Comparison of ENCODE assay signal across 12 cellular contexts in the genomic region with DNA sequence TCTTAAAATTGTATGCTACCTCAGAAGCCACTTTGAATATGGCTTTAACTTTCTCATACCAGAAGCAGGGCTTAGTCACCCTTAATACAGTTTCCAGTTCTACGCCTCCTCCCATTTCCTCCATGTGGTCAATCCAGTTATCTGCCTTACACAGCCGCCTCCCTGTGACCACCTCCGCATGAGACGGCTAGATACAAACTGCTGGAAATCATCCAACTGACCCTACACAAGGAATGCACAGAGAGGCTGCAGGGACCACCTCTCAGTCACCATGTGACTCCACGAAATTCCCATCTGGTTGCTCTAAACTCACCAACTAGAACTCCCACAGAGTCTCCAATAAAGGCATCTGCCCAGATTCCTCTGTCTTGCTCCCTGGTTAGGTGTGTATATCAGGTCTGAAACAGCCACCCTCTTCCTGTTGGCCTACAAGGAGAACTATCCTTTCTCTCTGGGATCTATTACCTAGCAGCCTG. TPM values are rescaled to one million over a fixed set of nuclear protein-coding genes. Genes with fewer than 3 reads are reported as not detected.
DNase-seq lines count a peak whose midpoint lies in the region; ATAC-seq and TF ChIP-seq lines count a peak whose summit lies in the region.
"Had no signal": no experiment of that assay in that cellular context is flagged by ENCODE, and none has a peak within 500 bp of the region (broad histone marks: within the 10 kb centered on the region; RNA-seq: fewer than 3 reads in every experiment).

No MANE protein-coding gene starts in this region.

- no peaks in the 10 kb centered on the region for H4K20me1 ChIP-seq in PC-3 (ENCODE audit: low read length)

- H3K4me3 ChIP-seq in NB4 (ENCODE audit: low read depth, low read length) (no peak overlapping the region), PC-3 (ENCODE audit: low read length) (no peak overlapping the region)

- H3K27me3 Mint-ChIP-seq in endothelial cell (ENCODE audit: unreplicated experiment), result peaks cover 3% of the 10 kb centered on the region
- H3K27me3 Mint-ChIP-seq in natural killer cell treated with Interleukin-12 subunit alpha and Interleukin-12 subunit beta and Interleukin-15 and Interleukin-18, amount 100 ng/mL, for 72 hours, result no peaks in the 10 kb centered on the region

- H3K27ac Mint-ChIP-seq in endothelial cell (ENCODE audit: unreplicated experiment), result no peak overlapping the region
- peak overlapping the region; percentile 74 to 78 for H3K27ac Mint-ChIP-seq in natural killer cell treated with Interleukin-12 subunit alpha and Interleukin-12 subunit beta and Interleukin-15 and Interleukin-18, amount 100 ng/mL, for 72 hours

- H3K4me1 ChIP-seq in PC-3 (ENCODE audit: insufficient read depth, low read length), result no peaks in the 10 kb centered on the region

- no peak overlapping the region for H3K4me2 ChIP-seq in PC-3 (ENCODE audit: low read length)

- no peak overlapping the region for H2AFZ ChIP-seq in PC-3 (ENCODE audit: low read length)

- no peak for TF ChIP-seq CTCF in NB4 (IDR thresholded peaks at IDR 0.05; ENCODE audit: low read depth, low read length)
- TF ChIP-seq CTCF in endothelial cell (IDR thresholded peaks at IDR 0.05; ENCODE audit: unreplicated experiment), result no peak
- TF ChIP-seq CTCF in PC-3 (conservative IDR thresholded peaks at IDR 0.05; ENCODE audit: low read depth, low read length), result no peak

- peak; percentile 56 to 58 for ATAC-seq in natural killer cell treated with Interleukin-12 subunit alpha and Interleukin-12 subunit beta and Interleukin-15 and Interleukin-18, amount 100 ng/mL, for 72 hours
- ATAC-seq in PC-3, result no peak

- H3K27me3 ChIP-seq in PC-3 (ENCODE audit: low read length), result no peaks in the 10 kb centered on the region

- peak overlapping the region; percentile 37 for H3K4me3 Mint-ChIP-seq in endothelial cell (ENCODE audit: unreplicated experiment)
- H3K4me3 Mint-ChIP-seq in natural killer cell treated with Interleukin-12 subunit alpha and Interleukin-12 subunit beta and Interleukin-15 and Interleukin-18, amount 100 ng/mL, for 72 hours, result peak overlapping the region; percentile 50

- peaks cover 11% of the 10 kb centered on the region for H3K4me1 Mint-ChIP-seq in endothelial cell (ENCODE audit: unreplicated experiment)
- H3K4me1 Mint-ChIP-seq in natural killer cell treated with Interleukin-12 subunit alpha and Interleukin-12 subunit beta and Interleukin-15 and Interleukin-18, amount 100 ng/mL, for 72 hours (ENCODE audit: low read depth in 2 of 2), result peaks cover 39 to 49% of the 10 kb centered on the region in 2 donors

- H3K9ac ChIP-seq in PC-3 (ENCODE audit: low read length), result no peak overlapping the region

- H3K36me3 ChIP-seq in PC-3 (ENCODE audit: low read depth, low read length), result peaks cover 83% of the 10 kb centered on the region

- H3K79me2 ChIP-seq in PC-3 (ENCODE audit: low read length), result peaks cover 47% of the 10 kb centered on the region

- CTCF ChIA-PET in PC-3 (lab: Charles Lee), result no interaction called here

- H3K9me3 ChIP-seq in PC-3 (ENCODE audit: low read length), result peaks cover 27% of the 10 kb centered on the region

- TF ChIP-seq POLR2A in NB4 (IDR thresholded peaks at IDR 0.05; ENCODE audit: extremely low read depth, insufficient read length), result no peak

- intact Hi-C loops in PC-3 (cut with micrococcal nuclease), result no loop called here

- POLR2A ChIA-PET in PC-3 (lab: Charles Lee; ENCODE audit: unreplicated experiment), result no interaction called here

- H3F3A ChIP-seq in PC-3 (ENCODE audit: low read length, unreplicated experiment), result no peaks in the 10 kb centered on the region

- no peaks in the 10 kb centered on the region for H3K9me2 ChIP-seq in PC-3 (replicated peaks; ENCODE audit: low read length)

- H3K27ac ChIP-seq in PC-3 (ENCODE audit: low read length), result no peak overlapping the region

- H3K9me3 Mint-ChIP-seq in endothelial cell (ENCODE audit: unreplicated experiment), result peaks cover 16% of the 10 kb centered on the region
- peaks cover 4% of the 10 kb centered on the region for H3K9me3 Mint-ChIP-seq in natural killer cell treated with Interleukin-12 subunit alpha and Interleukin-12 subunit beta and Interleukin-15 and Interleukin-18, amount 100 ng/mL, for 72 hours

- BruUV-seq in PC-3 (replicated peaks; lab: Mats Ljungman, UMichigan), result no TSS peak

- peaks cover 50% of the 10 kb centered on the region for H3K36me3 Mint-ChIP-seq in endothelial cell (ENCODE audit: low read depth, unreplicated experiment)
- peaks cover 17% of the 10 kb centered on the region for H3K36me3 Mint-ChIP-seq in natural killer cell treated with Interleukin-12 subunit alpha and Interleukin-12 subunit beta and Interleukin-15 and Interleukin-18, amount 100 ng/mL, for 72 hours

- DNase-seq in Daoy (ENCODE audit: low read depth) (peak; percentile 37), NB4 (ENCODE audit: low read depth) (peak; percentile 35), endothelial cell (ENCODE audit: low spot score) (no peak), NCI-H2171 treated with DMSO at 0.1 percent for 48 hours (lab: John Stamatoyannopoulos, UW) (no peak), COR-L47 (lab: John Stamatoyannopoulos, UW) (no peak), PC-3 (no peak)
- no peak for DNase-seq in natural killer cell treated with Interleukin-12 subunit alpha and Interleukin-12 subunit beta and Interleukin-15 and Interleukin-18, amount 100 ng/mL, for 72 hours (ENCODE audit: low spot score)
- DNase-seq in activated CD8-positive, alpha-beta memory T cell treated with anti-CD3 and anti-CD28 coated beads, Interleukin-2, amount 50 U/mL, for 48 hours, result no peak
- DNase-seq: aorta; NCI-H2081 treated with DMSO at 0.1 percent for 48 hours; posterior cingulate gyrus; stimulated activated CD4-positive, alpha-beta T cell treated with anti-CD3 and anti-CD28 coated beads, Interleukin-4, amount 100 ng/mL, for 4 hours had no signal

RNA-seq across cellular contexts. Expression of gene ZNF564, which starts 6.8 kb away (rescaled TPM):
- total RNA-seq in Daoy (2014; rRNA removed; shearing (Covaris generic)), result 3.1 and 6.5 TPM in 2 replicates
- total RNA-seq in endothelial cell (ENCODE audit: unreplicated experiment) (18.8 TPM), PC-3 (2014; rRNA removed) (3.8 and 6.0 TPM in 2 replicates)
- 10 to 100 TPM; 12.5 to 13.2 TPM for total RNA-seq in natural killer cell treated with Interleukin-12 subunit alpha and Interleukin-12 subunit beta and Interleukin-15 and Interleukin-18, amount 100 ng/mL, for 72 hours

RNA-seq across cellular contexts. Expression of gene ZNF709, which starts 59.8 kb away (rescaled TPM):
- total RNA-seq in Daoy (2014; rRNA removed; shearing (Covaris generic)), result 0.27 and 0.80 TPM in 2 replicates
- total RNA-seq in endothelial cell (ENCODE audit: unreplicated experiment) (6.6 TPM), PC-3 (2014; rRNA removed) (0.77 and 2.2 TPM in 2 replicates)
- 1 to 10 TPM; 1.3 to 1.6 TPM for total RNA-seq in natural killer cell treated with Interleukin-12 subunit alpha and Interleukin-12 subunit beta and Interleukin-15 and Interleukin-18, amount 100 ng/mL, for 72 hours

Comparison
In these comparisons a context has a peak if more than half of its experiments do, and no peak if none do; other contexts are left out.
1. DNase-seq: peak in Daoy (single experiment) and NB4 (single experiment); none in endothelial cell (single experiment), natural killer cell treated with Interleukin-12 subunit alpha and Interleukin-12 subunit beta and Interleukin-15 and Interleukin-18, amount 100 ng/mL, for 72 hours (single experiment), activated CD8-positive, alpha-beta memory T cell treated with anti-CD3 and anti-CD28 coated beads, Interleukin-2, amount 50 U/mL, for 48 hours (single experiment), NCI-H2171 treated with DMSO at 0.1 percent for 48 hours (single experiment), COR-L47 (single experiment) and PC-3 (single experiment).